8 cellular contexts compared by ENCODE assay signal in genomic region chr10:99993994-99994689, GRCh38. TPM values are rescaled to one million over a fixed set of nuclear protein-coding genes. Genes with fewer than 3 reads are reported as not detected.
DNase-seq lines count a peak whose midpoint lies in the region; ATAC-seq and TF ChIP-seq lines count a peak whose summit lies in the region.

No MANE protein-coding gene starts in this region.

- H3K9me3 ChIP-seq in left ventricle myocardium inferior (replicated peaks), result no peaks in the 10 kb centered on the region

- H3K4me3 Mint-ChIP-seq in activated T-helper 2 cell treated with anti-CD3 and anti-CD28 coated beads, Interferon-gamma antibody, Interleukin-2, Interleukin-4, amounts not matched to agents 10 μg/mL and 5 μg/mL and 100 μg/mL, durations not matched to agents 14 hours and 24 hours and 36 hours (ENCODE audit: low read depth), result no peak overlapping the region

- H3K4me1 ChIP-seq in left ventricle myocardium inferior, result peaks cover 58% of the 10 kb centered on the region

- no peak overlapping the region for H3K4me3 ChIP-seq in left ventricle myocardium inferior

- DNase-seq in RKO (ENCODE audit: low spot score) (peak; percentile 31), left ventricle myocardium inferior (peak; percentile 25), DMS79 treated with DMSO at 0.1 percent for 48 hours (lab: John Stamatoyannopoulos, UW) (no peak), mesenteric fat pad (ENCODE audit: low spot score) (no peak)
- DNase-seq in activated T-helper 2 cell treated with anti-CD3 and anti-CD28 coated beads, Interferon-gamma antibody, Interleukin-2, Interleukin-4, amounts not matched to agents 10 μg/mL and 5 μg/mL and 100 μg/mL, durations not matched to agents 14 hours and 24 hours and 36 hours (ENCODE audit: low spot score), result peak; percentile 38
- peak; percentile 29 for DNase-seq in stimulated activated CD4-positive, alpha-beta T cell treated with anti-CD3 and anti-CD28 coated beads, Interleukin-4, amount 100 ng/mL, for 1 hour

- no peaks in the 10 kb centered on the region for H3K36me3 ChIP-seq in left ventricle myocardium inferior

- intact Hi-C loops in activated T-helper 2 cell treated with anti-CD3 and anti-CD28 coated beads, Interferon-gamma antibody, Interleukin-2, Interleukin-4, amounts not matched to agents 10 μg/mL and 5 μg/mL and 100 μg/mL, durations not matched to agents 14 hours and 24 hours and 36 hours (cut with micrococcal nuclease), result no loop called here
- intact Hi-C loops in left ventricle myocardium inferior (cut with micrococcal nuclease), result no loop called here

- H3K4me1 Mint-ChIP-seq in activated T-helper 2 cell treated with anti-CD3 and anti-CD28 coated beads, Interferon-gamma antibody, Interleukin-2, Interleukin-4, amounts not matched to agents 10 μg/mL and 5 μg/mL and 100 μg/mL, durations not matched to agents 14 hours and 24 hours and 36 hours (ENCODE audit: low read depth), result peaks cover 11% of the 10 kb centered on the region

- H3K27ac ChIP-seq in left ventricle myocardium inferior (replicated peaks), result peak overlapping the region; percentile 49

- no peak for TF ChIP-seq CTCF in left ventricle myocardium inferior (IDR thresholded peaks at IDR 0.05; ENCODE audit: borderline replicate concordance)

- H3K27ac Mint-ChIP-seq in activated T-helper 2 cell treated with anti-CD3 and anti-CD28 coated beads, Interferon-gamma antibody, Interleukin-2, Interleukin-4, amounts not matched to agents 10 μg/mL and 5 μg/mL and 100 μg/mL, durations not matched to agents 14 hours and 24 hours and 36 hours, result no peak overlapping the region

- no peaks in the 10 kb centered on the region for H3K36me3 Mint-ChIP-seq in activated T-helper 2 cell treated with anti-CD3 and anti-CD28 coated beads, Interferon-gamma antibody, Interleukin-2, Interleukin-4, amounts not matched to agents 10 μg/mL and 5 μg/mL and 100 μg/mL, durations not matched to agents 14 hours and 24 hours and 36 hours (ENCODE audit: low read depth)

- no peaks in the 10 kb centered on the region for H3K9me3 Mint-ChIP-seq in activated T-helper 2 cell treated with anti-CD3 and anti-CD28 coated beads, Interferon-gamma antibody, Interleukin-2, Interleukin-4, amounts not matched to agents 10 μg/mL and 5 μg/mL and 100 μg/mL, durations not matched to agents 14 hours and 24 hours and 36 hours

- ATAC-seq in GM18502 (IDR thresholded peaks at IDR 0.05; ENCODE audit: poor library complexity, unreplicated experiment), result peak; percentile 81
- ATAC-seq in HG02759 (IDR thresholded peaks at IDR 0.05; ENCODE audit: unreplicated experiment), result peak; percentile 97

- no peaks in the 10 kb centered on the region for H3K27me3 ChIP-seq in left ventricle myocardium inferior (ENCODE audit: low read depth)

- peaks cover 2% of the 10 kb centered on the region for H3K27me3 Mint-ChIP-seq in activated T-helper 2 cell treated with anti-CD3 and anti-CD28 coated beads, Interferon-gamma antibody, Interleukin-2, Interleukin-4, amounts not matched to agents 10 μg/mL and 5 μg/mL and 100 μg/mL, durations not matched to agents 14 hours and 24 hours and 36 hours (ENCODE audit: low read depth)

RNA-seq across cellular contexts. Expression of gene DNMBP, which starts 15.6 kb away (rescaled TPM):
- total RNA-seq in activated T-helper 2 cell treated with anti-CD3 and anti-CD28 coated beads, Interferon-gamma antibody, Interleukin-2, Interleukin-4, amounts not matched to agents 10 μg/mL and 5 μg/mL and 100 μg/mL, durations not matched to agents 14 hours and 24 hours and 36 hours, result 1.0 and 1.2 TPM in 2 replicates
- 7.7 TPM for total RNA-seq in left ventricle myocardium inferior
- 19.7 TPM for total RNA-seq in mesenteric fat pad

Comparison
In these comparisons a context has a peak if more than half of its experiments do, and no peak if none do; other contexts are left out.
1. DNase-seq: peak in RKO (single experiment), activated T-helper 2 cell treated with anti-CD3 and anti-CD28 coated beads, Interferon-gamma antibody, Interleukin-2, Interleukin-4, amounts not matched to agents 10 μg/mL and 5 μg/mL and 100 μg/mL, durations not matched to agents 14 hours and 24 hours and 36 hours (single experiment), left ventricle myocardium inferior (single experiment) and stimulated activated CD4-positive, alpha-beta T cell treated with anti-CD3 and anti-CD28 coated beads, Interleukin-4, amount 100 ng/mL, for 1 hour (single experiment); none in DMS79 treated with DMSO at 0.1 percent for 48 hours (single experiment) and mesenteric fat pad (single experiment).